ENCODE assay signal across 1 cellular context in the genomic region with DNA sequence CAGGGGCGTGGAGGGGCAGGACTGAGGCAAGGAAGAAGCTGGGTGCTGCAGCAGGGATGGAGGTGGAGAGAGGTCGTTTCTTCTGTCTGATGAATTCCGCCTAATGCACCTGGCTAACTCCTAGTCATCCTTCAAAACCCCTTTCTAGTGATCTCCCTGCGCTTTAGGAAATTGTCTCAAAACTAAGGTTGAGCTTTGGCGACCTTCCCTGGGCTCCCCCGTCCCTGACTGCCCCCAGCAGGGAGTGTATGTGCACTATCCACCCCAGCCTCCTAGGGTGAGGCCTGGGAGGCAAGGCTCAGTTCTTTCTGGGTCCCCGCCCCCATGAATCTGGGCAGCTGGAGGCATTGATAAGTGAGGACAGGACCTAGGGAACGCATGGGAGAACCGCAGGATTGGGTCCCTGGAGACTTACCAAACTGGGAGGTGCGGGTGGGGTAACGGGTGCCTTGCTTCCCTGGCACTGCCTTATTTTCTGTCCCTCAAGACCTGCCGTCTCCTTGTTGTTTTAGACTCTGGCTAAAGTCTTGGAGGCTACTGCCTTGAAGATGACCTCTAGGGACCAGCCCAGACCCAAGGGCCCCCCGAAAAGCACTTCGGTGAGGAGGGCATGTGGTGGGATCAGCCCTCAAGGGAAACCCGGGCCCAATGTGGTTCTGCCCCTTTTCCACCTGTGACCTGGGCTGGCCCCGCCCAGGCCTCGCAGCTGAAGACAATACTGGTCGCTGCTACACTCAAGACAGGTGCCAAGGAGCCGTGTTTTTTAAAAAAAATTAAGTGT.
TF ChIP-seq lines count a peak whose summit lies in the region.

No MANE protein-coding gene starts in this region.

TF ChIP-seq in endothelial cell of umbilical vein, 7 proteins besides CTCF, POLR2A, EP300 and RAD21 (continued from another document):
- no peak for TF ChIP-seq EZH2 (IDR thresholded peaks at IDR 0.05; ENCODE audit: borderline replicate concordance, low read depth, low read length, severe bottlenecking)
- TF ChIP-seq, protein P1, sequence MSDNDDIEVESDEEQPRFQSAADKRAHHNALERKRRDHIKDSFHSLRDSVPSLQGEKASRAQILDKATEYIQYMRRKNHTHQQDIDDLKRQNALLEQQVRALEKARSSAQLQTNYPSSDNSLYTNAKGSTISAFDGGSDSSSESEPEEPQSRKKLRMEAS (IDR thresholded peaks at IDR 0.05; ENCODE audit: insufficient read depth, insufficient read length), result no peak
- TF ChIP-seq POLR2AphosphoS5 (IDR thresholded peaks at IDR 0.05; ENCODE audit: insufficient read depth, low read depth, low read length), result no peak
TF ChIP-seq in endothelial cell of umbilical vein: peak in this region for 0.
